ENCODE assay signal across 19 cellular contexts in genomic region chr2:60316381-60317028, GRCh38.
DNase-seq lines count a peak whose midpoint lies in the region; ATAC-seq and TF ChIP-seq lines count a peak whose summit lies in the region.
"Had no signal": no experiment of that assay in that cellular context is flagged by ENCODE, and none has a peak within 500 bp of the region (broad histone marks: within the 10 kb centered on the region; RNA-seq: fewer than 3 reads in every experiment).

No MANE protein-coding gene starts in this region.

- H3K9me2 ChIP-seq in MM.1S (replicated peaks; ENCODE audit: insufficient read depth, low read length): no peaks in the 10 kb centered on the region

- H3K9me3 ChIP-seq in MM.1S (replicated peaks; ENCODE audit: insufficient read depth, low read length): no peaks in the 10 kb centered on the region
- H3K9me3 ChIP-seq: left lung, testis had no signal

- peak; percentile 34 for ATAC-seq in GM19463 (IDR thresholded peaks at IDR 0.05; ENCODE audit: unreplicated experiment)
- peak; percentile 97 for ATAC-seq in left lobe of liver
- peak in 1 of 2 donors; percentile 28 for ATAC-seq in stimulated activated naive B cell treated with anti-CD40 and anti-IgM and Interleukin-4, amounts not matched to agents 10 μg/mL and 1 μg/mL and 100 μg/mL, for 72 hours (replicated peaks)
- ATAC-seq: left lung had no signal

- no peak overlapping the region for H3K4me2 ChIP-seq in MM.1S (ENCODE audit: low read depth, low read length)
- H3K4me2 ChIP-seq: smooth muscle cell had no signal

- H3K36me3 Mint-ChIP-seq in stimulated activated naive B cell treated with anti-CD40 and anti-IgM and Interleukin-4, amounts not matched to agents 10 μg/mL and 1 μg/mL and 100 μg/mL, for 72 hours: no peaks in the 10 kb centered on the region
- H3K36me3 Mint-ChIP-seq: activated naive CD4-positive, alpha-beta T cell treated with anti-CD3 and anti-CD28 coated beads, Interleukin-2, amount 10 ng/mL, durations not matched to agents 7 days and 5 days had no signal

- no peak overlapping the region for H3K9ac ChIP-seq in MM.1S (ENCODE audit: low read length)

- no peaks in the 10 kb centered on the region for H3F3A ChIP-seq in MM.1S (ENCODE audit: insufficient read depth, low read length)

- in situ Hi-C loops in KBM-7 (cut with MboI; ENCODE audit: low pct_unique_long_range_greater_than_20kb, low sequenced_read_pairs): no loop called here

- TF ChIP-seq CTCF in MM.1S (IDR thresholded peaks at IDR 0.05; ENCODE audit: low read length): no peak

- no peaks in the 10 kb centered on the region for H3K9me3 Mint-ChIP-seq in stimulated activated naive B cell treated with anti-CD40 and anti-IgM and Interleukin-4, amounts not matched to agents 10 μg/mL and 1 μg/mL and 100 μg/mL, for 72 hours
- H3K9me3 Mint-ChIP-seq: activated naive CD4-positive, alpha-beta T cell treated with anti-CD3 and anti-CD28 coated beads, Interleukin-2, amount 10 ng/mL, durations not matched to agents 7 days and 5 days had no signal

- H3K4me3 ChIP-seq in MM.1S (ENCODE audit: low read length): no peak overlapping the region
- H3K4me3 ChIP-seq: left lung, smooth muscle cell, testis had no signal

- no peaks in the 10 kb centered on the region for H4K20me1 ChIP-seq in MM.1S (ENCODE audit: insufficient read depth, low read length)

- no peaks in the 10 kb centered on the region for H3K36me3 ChIP-seq in MM.1S (replicated peaks; ENCODE audit: insufficient read depth, low read length)
- H3K36me3 ChIP-seq: left lung had no signal

- DNase-seq in SW480 (ENCODE audit: low spot score) (peak; percentile 60), left lobe of liver (ENCODE audit: low spot score) (peak; percentile 90), MM.1S (no peak), KBM-7 (no peak), OCI-M1 (lab: John Stamatoyannopoulos, UW) (no peak)
- no peak for DNase-seq in stimulated activated naive B cell treated with anti-CD40 and anti-IgM and Interleukin-4, amounts not matched to agents 10 μg/mL and 1 μg/mL and 100 μg/mL, for 72 hours
- DNase-seq: activated CD4-positive, alpha-beta T cell treated with anti-CD3 and anti-CD28 coated beads, Interleukin-2, amount 50 U/mL, for 4 hours; activated naive CD4-positive, alpha-beta T cell treated with anti-CD3 and anti-CD28 coated beads, Interleukin-2, amount 10 ng/mL, durations not matched to agents 7 days and 5 days; AML-193; foreskin fibroblast; GDM1; IMR-90; left lung; NCI-H2107; posterior cingulate gyrus; RPMI8226; testis had no signal

- peak overlapping the region; percentile 74 for H3K27ac Mint-ChIP-seq in stimulated activated naive B cell treated with anti-CD40 and anti-IgM and Interleukin-4, amounts not matched to agents 10 μg/mL and 1 μg/mL and 100 μg/mL, for 72 hours
- H3K27ac Mint-ChIP-seq: activated naive CD4-positive, alpha-beta T cell treated with anti-CD3 and anti-CD28 coated beads, Interleukin-2, amount 10 ng/mL, durations not matched to agents 7 days and 5 days had no signal

- no peaks in the 10 kb centered on the region for H3K79me2 ChIP-seq in MM.1S (ENCODE audit: low read length)

- no peak overlapping the region for H3K27ac ChIP-seq in MM.1S (ENCODE audit: low read length)
- H3K27ac ChIP-seq: left lung, testis had no signal

- peaks cover 26% of the 10 kb centered on the region for H3K4me1 ChIP-seq in MM.1S (ENCODE audit: low read length)
- H3K4me1 ChIP-seq: left lung, testis had no signal

- no peaks in the 10 kb centered on the region for H3K27me3 Mint-ChIP-seq in stimulated activated naive B cell treated with anti-CD40 and anti-IgM and Interleukin-4, amounts not matched to agents 10 μg/mL and 1 μg/mL and 100 μg/mL, for 72 hours

- peaks cover 55 to 84% of the 10 kb centered on the region in 2 donors for H3K4me1 Mint-ChIP-seq in stimulated activated naive B cell treated with anti-CD40 and anti-IgM and Interleukin-4, amounts not matched to agents 10 μg/mL and 1 μg/mL and 100 μg/mL, for 72 hours

- no peaks in the 10 kb centered on the region for H3K27me3 ChIP-seq in MM.1S (replicated peaks; ENCODE audit: insufficient read depth, low read length)
- H3K27me3 ChIP-seq: testis had no signal

- H3K4me3 Mint-ChIP-seq in stimulated activated naive B cell treated with anti-CD40 and anti-IgM and Interleukin-4, amounts not matched to agents 10 μg/mL and 1 μg/mL and 100 μg/mL, for 72 hours: peak overlapping the region in 1 of 2 donors; percentile 45
- H3K4me3 Mint-ChIP-seq: activated naive CD4-positive, alpha-beta T cell treated with anti-CD3 and anti-CD28 coated beads, Interleukin-2, amount 10 ng/mL, durations not matched to agents 7 days and 5 days had no signal

- H2AFZ ChIP-seq in MM.1S (ENCODE audit: low read length): no peak overlapping the region

Comparison
In these comparisons a context has a peak if more than half of its experiments do, and no peak if none do; other contexts are left out.
1. DNase-seq: peak in SW480 (single experiment) and left lobe of liver (single experiment); none in stimulated activated naive B cell treated with anti-CD40 and anti-IgM and Interleukin-4, amounts not matched to agents 10 μg/mL and 1 μg/mL and 100 μg/mL, for 72 hours (single experiment), MM.1S (single experiment), KBM-7 (single experiment) and OCI-M1 (single experiment).